Comparison of ENCODE assay signal across 2 cellular contexts in the genomic region with DNA sequence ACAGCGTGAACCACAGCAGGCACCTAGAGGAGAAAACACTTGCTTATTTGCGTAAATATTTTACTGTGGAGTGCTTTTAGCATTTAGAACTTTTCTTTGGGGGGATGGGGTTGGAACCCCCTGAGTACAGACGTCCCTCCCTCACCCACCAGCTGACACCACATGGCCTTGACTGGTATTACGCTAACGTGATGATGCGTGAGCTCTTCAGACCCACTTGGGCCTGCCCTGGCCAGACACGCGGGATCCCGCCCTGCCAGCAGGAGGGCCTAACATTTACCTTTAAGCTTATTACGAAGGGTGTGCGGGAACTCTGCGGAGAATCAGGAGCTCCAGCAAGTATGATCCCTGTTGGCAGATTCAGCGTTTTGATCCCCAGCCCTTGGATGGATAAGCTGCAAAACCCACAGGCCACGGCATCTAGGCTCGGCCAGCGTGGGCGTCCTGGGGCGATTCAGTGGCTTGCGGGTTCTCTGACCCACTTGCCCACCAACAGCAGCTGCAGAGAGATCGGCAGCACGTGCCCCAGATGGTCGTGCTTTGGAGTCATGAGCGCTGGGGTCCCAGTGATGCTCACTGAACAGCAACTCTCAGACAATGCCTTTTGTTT.
TF ChIP-seq lines count a peak whose summit lies in the region.

No MANE protein-coding gene starts in this region.

TF ChIP-seq in WTC11, 78 proteins besides CTCF, POLR2A, EP300 and RAD21 (continued from another document):
- TF ChIP-seq ZNF532 (CRISPR knock-in tag; IDR thresholded peaks at IDR 0.05; ENCODE audit: borderline replicate concordance): no peak
- TF ChIP-seq, protein P1, sequence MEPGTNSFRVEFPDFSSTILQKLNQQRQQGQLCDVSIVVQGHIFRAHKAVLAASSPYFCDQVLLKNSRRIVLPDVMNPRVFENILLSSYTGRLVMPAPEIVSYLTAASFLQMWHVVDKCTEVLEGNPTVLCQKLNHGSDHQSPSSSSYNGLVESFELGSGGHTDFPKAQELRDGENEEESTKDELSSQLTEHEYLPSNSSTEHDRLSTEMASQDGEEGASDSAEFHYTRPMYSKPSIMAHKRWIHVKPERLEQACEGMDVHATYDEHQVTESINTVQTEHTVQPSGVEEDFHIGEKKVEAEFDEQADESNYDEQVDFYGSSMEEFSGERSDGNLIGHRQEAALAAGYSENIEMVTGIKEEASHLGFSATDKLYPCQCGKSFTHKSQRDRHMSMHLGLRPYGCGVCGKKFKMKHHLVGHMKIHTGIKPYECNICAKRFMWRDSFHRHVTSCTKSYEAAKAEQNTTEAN (CRISPR knock-in tag; IDR thresholded peaks at IDR 0.05): 0 out of 2 replicates have a peak, but pooled peaks have one; percentile 42
- no peak for TF ChIP-seq MYBL2 (CRISPR knock-in tag; IDR thresholded peaks at IDR 0.05)
- TF ChIP-seq ZNF317 (CRISPR knock-in tag; IDR thresholded peaks at IDR 0.05; ENCODE audit: borderline replicate concordance, low read depth): no peak
- TF ChIP-seq, protein P2, sequence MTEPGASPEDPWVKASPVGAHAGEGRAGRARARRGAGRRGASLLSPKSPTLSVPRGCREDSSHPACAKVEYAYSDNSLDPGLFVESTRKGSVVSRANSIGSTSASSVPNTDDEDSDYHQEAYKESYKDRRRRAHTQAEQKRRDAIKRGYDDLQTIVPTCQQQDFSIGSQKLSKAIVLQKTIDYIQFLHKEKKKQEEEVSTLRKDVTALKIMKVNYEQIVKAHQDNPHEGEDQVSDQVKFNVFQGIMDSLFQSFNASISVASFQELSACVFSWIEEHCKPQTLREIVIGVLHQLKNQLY (CRISPR knock-in tag; IDR thresholded peaks at IDR 0.05): no peak
- TF ChIP-seq FOXP1 (CRISPR knock-in tag; IDR thresholded peaks at IDR 0.05; ENCODE audit: borderline replicate concordance): peak; percentile 58; the same call in 1 of the 2 replicates

TF ChIP-seq in HepG2, 621 proteins besides CTCF, POLR2A, EP300 and RAD21 (continued from another document):
- TF ChIP-seq ZBTB33 (CRISPR knock-in tag; IDR thresholded peaks at IDR 0.05): peak; percentile 95
